Comparison of ENCODE assay signal across 10 cellular contexts in genomic region chr3:167750273-167750971, GRCh38. TPM values are rescaled to one million over a fixed set of nuclear protein-coding genes. Genes with fewer than 3 reads are reported as not detected.
DNase-seq lines count a peak whose midpoint lies in the region; ATAC-seq and TF ChIP-seq lines count a peak whose summit lies in the region.
"Had no signal": no experiment of that assay in that cellular context is flagged by ENCODE, and none has a peak within 500 bp of the region (broad histone marks: within the 10 kb centered on the region; RNA-seq: fewer than 3 reads in every experiment).

No MANE protein-coding gene starts in this region.

- DNase-seq in mucosa of descending colon (no peak), KBM-7 (no peak), kidney tubule cell (ENCODE audit: low spot score) (no peak), NCI-H1105 (lab: John Stamatoyannopoulos, UW) (no peak)
- no peak for DNase-seq in T-helper 2 cell treated with Interferon-gamma antibody and Interleukin-4, amounts not matched to agents 5 μg/mL and 100 μg/mL, for 36 hours (ENCODE audit: low spot score)

- H3K4me1 Mint-ChIP-seq in IgD-negative memory B cell: peaks cover 37 to 78% (median 67%) of the 10 kb centered on the region in 3 donors
- H3K4me1 Mint-ChIP-seq in T-helper 2 cell treated with Interferon-gamma antibody and Interleukin-4, amounts not matched to agents 5 μg/mL and 100 μg/mL, for 36 hours (ENCODE audit: low read depth): peaks cover 6% of the 10 kb centered on the region

- no peak for TF ChIP-seq CTCF in mucosa of descending colon (IDR thresholded peaks at IDR 0.05)

- intact Hi-C loops in mucosa of descending colon (cut with DNase I, micrococcal nuclease): no loop called here

- in situ Hi-C loops in KBM-7 (cut with MboI; ENCODE audit: low pct_unique_long_range_greater_than_20kb, low sequenced_read_pairs): no loop called here

- H3K4me3 Mint-ChIP-seq in IgD-negative memory B cell: peak overlapping the region; percentile 36 to 89 (median 77)
- H3K4me3 Mint-ChIP-seq in T-helper 2 cell treated with Interferon-gamma antibody and Interleukin-4, amounts not matched to agents 5 μg/mL and 100 μg/mL, for 36 hours: no peak overlapping the region

- H3K27ac Mint-ChIP-seq in IgD-negative memory B cell: peak overlapping the region; percentile 71 to 93 (median 84)
- no peak overlapping the region for H3K27ac Mint-ChIP-seq in T-helper 2 cell treated with Interferon-gamma antibody and Interleukin-4, amounts not matched to agents 5 μg/mL and 100 μg/mL, for 36 hours

- H3K4me3 ChIP-seq in mucosa of descending colon: no peak overlapping the region
- H3K4me3 ChIP-seq: SJSA1 had no signal

- H3K9me3 Mint-ChIP-seq in IgD-negative memory B cell: no peaks in the 10 kb centered on the region
- H3K9me3 Mint-ChIP-seq in T-helper 2 cell treated with Interferon-gamma antibody and Interleukin-4, amounts not matched to agents 5 μg/mL and 100 μg/mL, for 36 hours: no peaks in the 10 kb centered on the region

- no peaks in the 10 kb centered on the region for H3K4me1 ChIP-seq in mucosa of descending colon (ENCODE audit: low read depth)
- H3K4me1 ChIP-seq: SJSA1 had no signal

- no peaks in the 10 kb centered on the region for H3K27me3 Mint-ChIP-seq in IgD-negative memory B cell
- peaks cover 6% of the 10 kb centered on the region for H3K27me3 Mint-ChIP-seq in T-helper 2 cell treated with Interferon-gamma antibody and Interleukin-4, amounts not matched to agents 5 μg/mL and 100 μg/mL, for 36 hours (ENCODE audit: low read depth)

- H3K36me3 ChIP-seq in mucosa of descending colon (ENCODE audit: low read depth): no peaks in the 10 kb centered on the region
- H3K36me3 ChIP-seq: SJSA1 had no signal

- no peaks in the 10 kb centered on the region for H3K9me3 ChIP-seq in mucosa of descending colon
- H3K9me3 ChIP-seq: SJSA1 had no signal

- peaks cover 4% of the 10 kb centered on the region for H3K36me3 Mint-ChIP-seq in IgD-negative memory B cell
- H3K36me3 Mint-ChIP-seq in T-helper 2 cell treated with Interferon-gamma antibody and Interleukin-4, amounts not matched to agents 5 μg/mL and 100 μg/mL, for 36 hours (ENCODE audit: low read depth): no peaks in the 10 kb centered on the region

- ATAC-seq in GM18867 (IDR thresholded peaks at IDR 0.05; ENCODE audit: unreplicated experiment) (peak; percentile 99), GM21737 (IDR thresholded peaks at IDR 0.05; ENCODE audit: unreplicated experiment) (peak; percentile 99), mucosa of descending colon (peak; percentile 63)
- ATAC-seq: HCT116 had no signal

RNA-seq across cellular contexts. Expression of gene SERPINI1, which starts 14.9 kb away (rescaled TPM):
- 19.1 TPM for polyA plus RNA-seq in IgD-negative memory B cell
- 1 to 10 TPM in 2 of 3 donors, under 1 TPM in 1; 0.84 to 3.6 (median 1.3) TPM for total RNA-seq in mucosa of descending colon

RNA-seq across cellular contexts. Expression of gene PDCD10, which starts 15.7 kb away (rescaled TPM):
- polyA plus RNA-seq in IgD-negative memory B cell: 89.0 TPM
- total RNA-seq in mucosa of descending colon: 10 to 100 TPM; 59.0 to 90.0 (median 79.7) TPM
